Comparison of ENCODE assay signal across 12 cellular contexts in the genomic region with DNA sequence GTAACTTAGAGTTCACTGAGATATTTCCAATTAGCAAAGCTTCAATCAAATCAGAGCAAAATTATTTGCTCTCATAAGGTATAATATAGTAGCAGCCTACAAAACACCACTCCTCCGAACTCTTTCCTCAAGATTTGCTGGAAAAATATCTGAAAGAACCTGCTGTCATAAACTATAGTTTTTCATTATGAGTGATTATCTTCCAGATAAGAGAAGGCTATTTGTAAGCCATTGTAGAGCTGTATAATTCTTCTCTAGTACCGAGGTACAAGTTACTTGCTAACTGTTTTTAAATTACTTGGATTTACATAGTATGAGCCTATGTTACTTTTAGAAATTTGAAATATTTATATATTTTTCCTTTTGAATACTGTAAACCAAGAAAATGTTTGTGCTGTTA. TPM values are rescaled to one million over a fixed set of nuclear protein-coding genes. Genes with fewer than 3 reads are reported as not detected.
A peak's percentile ranks its signal among the peaks of the same experiment; 100 is the strongest.
DNase-seq lines count a peak whose midpoint lies in the region; ATAC-seq, FAIRE-seq and TF ChIP-seq lines count a peak whose summit lies in the region.
"Had no signal": no experiment of that assay in that cellular context is flagged by ENCODE, and none has a peak within 500 bp of the region (broad histone marks: within the 10 kb centered on the region; RNA-seq: fewer than 3 reads in every experiment).

No MANE protein-coding gene starts in this region.

- CTCF ChIA-PET in GM12878 (lab: Yijun Ruan, JAX) = interaction anchor here (0.5 to 1.9 kb wide), 7 partner anchors 13 to 919 kb away, joined by 3 to 5 read pairs (median 3); no protein-coding TSS in a partner anchor

- SMC1A ChIA-PET in GM12878 (lab: Charles Lee; ENCODE audit: uncharacterized antibody, unreplicated experiment) = interaction anchor here (0.6 to 3.0 kb wide), 7 partner anchors 14 to 113 kb away, joined by 3 to 13 read pairs (median 6); no protein-coding TSS in a partner anchor

- H4K20me1 ChIP-seq in GM12878 (ENCODE audit: control insufficient read depth, insufficient read depth) (no peaks in the 10 kb centered on the region), neural progenitor cell (ENCODE audit: low read depth) (peaks cover 8% of the 10 kb centered on the region)

- no peak for TF ChIP-seq RAD21 in GM12878 (IDR thresholded peaks at IDR 0.05; ENCODE audit: insufficient read depth, low read depth, low read length)

- peak overlapping the region; percentile 82 for H3K4me3 ChIP-seq in GM12878
- H3K4me3 ChIP-seq in neural progenitor cell = peak overlapping the region; percentile 84
- H3K4me3 ChIP-seq: tibial artery had no signal

- POLR2A ChIA-PET in GM12878 (lab: Charles Lee) = interaction anchor here (0.8 kb wide), 2 partner anchors 13 to 83 kb away, joined by 4 to 5 read pairs; no protein-coding TSS in a partner anchor

- no peak for ATAC-seq in GM12878
- ATAC-seq in GM19324 (IDR thresholded peaks at IDR 0.05; ENCODE audit: low FRiP score, unreplicated experiment) = no peak
- ATAC-seq in GM18498 (IDR thresholded peaks at IDR 0.05; ENCODE audit: unreplicated experiment) = no peak

- H3K4me1 Mint-ChIP-seq in neural progenitor cell = peaks cover 24% of the 10 kb centered on the region

- H3K4me2 ChIP-seq in GM12878 (ENCODE audit: control insufficient read depth, insufficient read depth) = peak overlapping the region; percentile 64
- H3K4me2 ChIP-seq in neural progenitor cell = peak overlapping the region; percentile 98

- TF ChIP-seq CTCF in GM12878 (IDR thresholded peaks at IDR 0.05 in 2 of 3, conservative IDR thresholded peaks at IDR 0.05 in 1 of 3; ENCODE audit: control insufficient read depth in 2 of 3, extremely low read depth in 1 of 3, insufficient read depth in 1 of 3, low read depth in 3 of 3, low read length in 3 of 3) (no peak), neural progenitor cell (IDR thresholded peaks at IDR 0.05) (no peak)

- peaks cover 14% of the 10 kb centered on the region for H3F3A ChIP-seq in neural progenitor cell (ENCODE audit: low read depth)

- H3K36me3 ChIP-seq in KOPT-K1 (ENCODE audit: insufficient read depth, low read length) (peaks cover 40% of the 10 kb centered on the region), GM12878 (ENCODE audit: control insufficient read depth in 2 of 2, insufficient read depth in 2 of 2, low read length in 1 of 2) (peaks cover 4 to 6% of the 10 kb centered on the region in 2 experiments), neural progenitor cell (peaks cover 35% of the 10 kb centered on the region)
- H3K36me3 ChIP-seq: tibial artery had no signal

- H3K9ac ChIP-seq in GM12878 (ENCODE audit: control insufficient read depth, insufficient read depth, low read length) (peak overlapping the region; percentile 97; the same call in 1 of the 2 replicates), neural progenitor cell (peak overlapping the region; percentile 63)

- no peak for TF ChIP-seq EP300 in GM12878 (IDR thresholded peaks at IDR 0.05; ENCODE audit: borderline replicate concordance in 1 of 2, control insufficient read depth in 1 of 2, low read depth in 2 of 2, low read length in 2 of 2)

- WGBS in GM12878 (ENCODE audit: insufficient coverage, insufficient replicate concordance, low lambda C conversion rate, missing lambda C conversion rate) = 16% methylated on average over 2 of the region's 2 CpGs

- peaks cover 5% of the 10 kb centered on the region for H3K4me1 ChIP-seq in GM12878 (ENCODE audit: control insufficient read depth, insufficient read depth, low read length)
- peaks cover 22% of the 10 kb centered on the region for H3K4me1 ChIP-seq in neural progenitor cell

- no TSS peak for BruUV-seq in GM12878 (replicated peaks; lab: Mats Ljungman, UMichigan)

- H3K27ac ChIP-seq in KOPT-K1 (ENCODE audit: low read depth, low read length, poor library complexity, severe bottlenecking) (peak overlapping the region; percentile 94), GM12878 (ENCODE audit: control insufficient read depth, insufficient read depth) (0 out of 2 replicates have a peak overlapping the region, but pooled peaks have one; percentile 1), neural progenitor cell (no peak overlapping the region)
- H3K27ac ChIP-seq: tibial artery had no signal

- intact Hi-C loops in GM12878 (cut with micrococcal nuclease; ENCODE audit: unreplicated experiment) = loop anchor here (2.0 to 5.0 kb wide), 2 partner anchors 81 to 674 kb away; a partner anchor contains a TSS

- H3K4me3 Mint-ChIP-seq in neural progenitor cell = peak overlapping the region; percentile 97

- no peak for FAIRE-seq in GM12878 (lab: Jason Lieb, UNC)
- FAIRE-seq: A204.1 had no signal

- no peaks in the 10 kb centered on the region for H3K27me3 ChIP-seq in GM12878 (replicated peaks in 1 of 2; ENCODE audit: control insufficient read depth in 2 of 2, insufficient read depth in 2 of 2, low read length in 1 of 2)
- H3K27me3 ChIP-seq in neural progenitor cell = no peaks in the 10 kb centered on the region
- H3K27me3 ChIP-seq: tibial artery had no signal

- RAD21 ChIA-PET in GM12878 (lab: Charles Lee; ENCODE audit: unreplicated experiment) = interaction anchor here (0.8 to 3.9 kb wide), 5 partner anchors 32 to 189 kb away, joined by 3 to 32 read pairs (median 4); a partner anchor contains a TSS

- TF ChIP-seq POLR2A in GM12878 (IDR thresholded peaks at IDR 0.05; ENCODE audit: low read depth, low read length) = no peak

- H3K9me3 ChIP-seq in KOPT-K1 (ENCODE audit: insufficient read depth, low read length, poor library complexity, severe bottlenecking) (no peaks in the 10 kb centered on the region), GM12878 (replicated peaks; ENCODE audit: control insufficient read depth, insufficient read depth, low read length) (no peaks in the 10 kb centered on the region), neural progenitor cell (ENCODE audit: low read depth) (no peaks in the 10 kb centered on the region)
- H3K9me3 ChIP-seq: tibial artery had no signal

- no peaks in the 10 kb centered on the region for H3K9me3 Mint-ChIP-seq in neural progenitor cell

- H2AFZ ChIP-seq in GM12878 (ENCODE audit: control insufficient read depth, low read depth, low read length) = peak overlapping the region; percentile 42
- no peak overlapping the region for H2AFZ ChIP-seq in neural progenitor cell (replicated peaks)

- H3K27ac Mint-ChIP-seq in neural progenitor cell = no peak overlapping the region

- in situ Hi-C loops in GM12878 (cut with MboI) = no loop called here

- peaks cover 2% of the 10 kb centered on the region for H3K27me3 Mint-ChIP-seq in neural progenitor cell (ENCODE audit: insufficient read depth, low read depth)

- peak; percentile 4 for DNase-seq in NCI-H526 treated with DMSO at 0.1 percent for 48 hours (lab: John Stamatoyannopoulos, UW)
- DNase-seq in NCI-H526 (lab: John Stamatoyannopoulos, UW) = no peak
- no peak for DNase-seq in GM12878 (ENCODE audit: low read depth, low spot score)
- DNase-seq in neural progenitor cell (ENCODE audit: low spot score) = no peak
- no peak for DNase-seq in NCI-H446 treated with DMSO at 0.1 percent for 48 hours (lab: John Stamatoyannopoulos, UW)
- DNase-seq: caudate nucleus, kidney glomerular epithelial cell, tibial artery had no signal

- H3K36me3 Mint-ChIP-seq in neural progenitor cell = peaks cover 12% of the 10 kb centered on the region

- peaks cover 71% of the 10 kb centered on the region for H3K79me2 ChIP-seq in GM12878 (ENCODE audit: control insufficient read depth, insufficient read depth, low read length)
- H3K79me2 ChIP-seq in neural progenitor cell (ENCODE audit: low read depth) = peaks cover 74% of the 10 kb centered on the region

RNA-seq across cellular contexts. Expression of a gene that starts 2.1 kb away (rescaled TPM):
- total RNA-seq in GM12878 (2013; cell fraction: nucleolus; rRNA removed) = 37.5 and 45.0 TPM in 2 replicates
- total RNA-seq in GM12878 (2014; rRNA removed) (39.5 and 46.2 TPM in 2 replicates), GM12878 (2014; rRNA removed; fragmentation: Illumina TruSeq; extraction: Trizol) (55.3 and 57.2 TPM in 2 replicates), GM12878 (2021) (36.1 and 38.8 TPM in 2 replicates), neural progenitor cell (ENCODE audit: low replicate concordance) (69.3 and 98.1 TPM in 2 replicates)
- polyA plus RNA-seq in GM12878 (2011; ENCODE audit: low read depth) = 15.1 TPM
- polyA plus RNA-seq in GM12878 (2011; rRNA removed) (44.1 and 74.5 TPM in 2 replicates), GM12878 (2014; fragmentation: Illumina TruSeq; extraction: Trizol) (55.0 and 67.0 TPM in 2 replicates), GM12878 (2014; fragmentation: Nextera tagmentation; extraction: Ambion mirVana) (10 to 100 TPM; 54.4 to 55.0 TPM), GM12878 (2014; rRNA removed) (31.3 and 36.5 TPM in 2 replicates), GM12878 (2016; fragmentation: Nextera tagmentation; extraction: Ambion mirVana) (10 to 100 TPM; 76.5 to 80.8 TPM)
- polyA plus RNA-seq in GM12878 (2011; cell fraction: cytosol; rRNA removed) = 12.5 and 22.3 TPM in 2 replicates
- polyA plus RNA-seq in GM12878 (2011; cell fraction: nucleus; rRNA removed) = 26.9 and 28.4 TPM in 2 replicates
- 18.6 and 24.5 TPM in 2 replicates for polyA plus RNA-seq in GM12878 (2012)
- 28.3 and 33.1 TPM in 2 replicates for polyA minus RNA-seq in GM12878 (2011; rRNA and poly(A)+ RNA removed)
- polyA minus RNA-seq in GM12878 (2011; cell fraction: cytosol; rRNA and poly(A)+ RNA removed) = 16.4 and 18.3 TPM in 2 replicates
- polyA minus RNA-seq in GM12878 (2011; cell fraction: nucleus; rRNA and poly(A)+ RNA removed) = 43.8 and 73.0 TPM in 2 replicates

RNA-seq across cellular contexts. Expression of a gene that starts 2.1 kb away (rescaled TPM):
- total RNA-seq in GM12878 (2013; cell fraction: nucleolus; rRNA removed) = 31.0 and 34.2 TPM in 2 replicates
- 4.9 and 7.2 TPM in 2 replicates for total RNA-seq in GM12878 (2014; rRNA removed)
- 12.5 and 15.5 TPM in 2 replicates for total RNA-seq in GM12878 (2014; rRNA removed; fragmentation: Illumina TruSeq; extraction: Trizol)
- 7.7 and 9.6 TPM in 2 replicates for total RNA-seq in GM12878 (2021)
- polyA plus RNA-seq in GM12878 (2011; ENCODE audit: low read depth) = 5.5 TPM
- polyA plus RNA-seq in GM12878 (2011; rRNA removed) = 14.0 and 23.3 TPM in 2 replicates
- 5.0 and 5.7 TPM in 2 replicates for polyA plus RNA-seq in GM12878 (2011; cell fraction: cytosol; rRNA removed)
- 9.7 and 10.9 TPM in 2 replicates for polyA plus RNA-seq in GM12878 (2011; cell fraction: nucleus; rRNA removed)
- polyA plus RNA-seq in GM12878 (2012) = 7.4 and 8.1 TPM in 2 replicates
- 14.0 and 15.1 TPM in 2 replicates for polyA plus RNA-seq in GM12878 (2014; fragmentation: Illumina TruSeq; extraction: Trizol)
- 10 to 100 TPM in 1 of 2 experiments, 1 to 10 TPM in 1; 7.6 to 13.3 TPM for polyA plus RNA-seq in GM12878 (2014; fragmentation: Nextera tagmentation; extraction: Ambion mirVana)
- 8.4 and 9.8 TPM in 2 replicates for polyA plus RNA-seq in GM12878 (2014; rRNA removed)
- 10 to 100 TPM; 12.2 to 15.2 TPM for polyA plus RNA-seq in GM12878 (2016; fragmentation: Nextera tagmentation; extraction: Ambion mirVana)
- 10.1 and 11.5 TPM in 2 replicates for polyA minus RNA-seq in GM12878 (2011; rRNA and poly(A)+ RNA removed)
- 4.5 and 7.4 TPM in 2 replicates for polyA minus RNA-seq in GM12878 (2011; cell fraction: cytosol; rRNA and poly(A)+ RNA removed)
- 6.2 and 10.2 TPM in 2 replicates for polyA minus RNA-seq in GM12878 (2011; cell fraction: nucleus; rRNA and poly(A)+ RNA removed)
- total RNA-seq in neural progenitor cell (ENCODE audit: low replicate concordance) = 22.3 and 30.8 TPM in 2 replicates
